23 cellular contexts compared by ENCODE assay signal in the genomic region with DNA sequence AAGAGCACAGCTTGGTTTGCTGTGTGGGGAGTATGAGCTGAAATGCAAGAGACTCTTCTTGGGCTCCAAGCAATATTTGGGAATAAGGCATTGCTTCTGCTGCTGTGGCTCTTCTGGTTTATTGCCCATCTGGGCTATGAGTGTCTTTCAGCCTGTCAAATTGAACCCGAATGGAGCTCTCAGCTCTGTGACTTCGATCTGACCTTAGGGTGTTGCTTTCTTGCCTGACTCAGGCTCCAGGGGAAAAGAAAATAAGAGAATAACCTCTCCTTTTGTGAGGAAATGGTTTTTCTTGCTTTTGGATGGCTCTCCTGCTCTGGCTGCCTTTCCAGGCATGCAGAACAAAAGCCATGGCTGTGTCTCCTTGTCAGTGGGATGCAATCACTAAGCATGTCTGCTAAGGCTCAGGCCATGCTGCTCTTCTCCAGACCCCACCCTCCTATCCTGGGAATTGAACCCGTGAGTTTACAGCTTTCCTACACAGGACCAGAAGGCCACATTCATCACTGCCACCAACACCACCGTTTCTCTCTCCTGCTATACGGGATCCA.
"Had no signal": no experiment of that assay in that cellular context is flagged by ENCODE, and none has a peak within 500 bp of the region (broad histone marks: within the 10 kb centered on the region; RNA-seq: fewer than 3 reads in every experiment).

No MANE protein-coding gene starts in this region.

- H3K4me3 ChIP-seq: mucosa of descending colon, spleen, tibial nerve had no signal

- H3K36me3 ChIP-seq: spleen, tibial nerve had no signal

- H3K4me1 Mint-ChIP-seq: activated B cell treated with CpG ODN at 0.5 μM for 24 hours; activated CD4-positive, alpha-beta T cell treated with anti-CD3 and anti-CD28 coated beads for 36 hours; activated naive CD8-positive, alpha-beta T cell treated with anti-CD3 and anti-CD28 coated beads, Interleukin-2, amount 10 ng/mL, durations not matched to agents 7 days and 5 days; memory B cell had no signal

- H3K36me3 Mint-ChIP-seq: activated naive CD8-positive, alpha-beta T cell treated with anti-CD3 and anti-CD28 coated beads, Interleukin-2, amount 10 ng/mL, durations not matched to agents 7 days and 5 days; memory B cell had no signal

- H3K27me3 Mint-ChIP-seq: activated B cell treated with CpG ODN at 0.5 μM for 24 hours; activated CD4-positive, alpha-beta T cell treated with anti-CD3 and anti-CD28 coated beads for 36 hours; activated naive CD8-positive, alpha-beta T cell treated with anti-CD3 and anti-CD28 coated beads, Interleukin-2, amount 10 ng/mL, durations not matched to agents 7 days and 5 days; memory B cell had no signal

- H3K27me3 ChIP-seq: spleen, tibial nerve had no signal

- ATAC-seq: activated CD4-positive, alpha-beta T cell treated with anti-CD3 and anti-CD28 coated beads for 36 hours; mucosa of descending colon had no signal

- H3K27ac Mint-ChIP-seq: activated B cell treated with CpG ODN at 0.5 μM for 24 hours; activated CD4-positive, alpha-beta T cell treated with anti-CD3 and anti-CD28 coated beads for 36 hours; activated naive CD4-positive, alpha-beta T cell treated with anti-CD3 and anti-CD28 coated beads for 36 hours; activated naive CD8-positive, alpha-beta T cell treated with anti-CD3 and anti-CD28 coated beads, Interleukin-2, amount 10 ng/mL, durations not matched to agents 7 days and 5 days; memory B cell; nephron progenitor cell; T-helper 1 cell treated with Interleukin-12 subunit alpha and Interleukin-12 subunit beta and Interleukin-4 antibody, amounts not matched to agents 30 μg/mL and 1 μg/mL, for 36 hours had no signal

- H3K4me1 ChIP-seq: spleen had no signal

- H3K4me3 Mint-ChIP-seq: activated B cell treated with CpG ODN at 0.5 μM for 24 hours; activated CD4-positive, alpha-beta T cell treated with anti-CD3 and anti-CD28 coated beads for 36 hours; activated naive CD4-positive, alpha-beta T cell treated with anti-CD3 and anti-CD28 coated beads for 36 hours; activated naive CD8-positive, alpha-beta T cell treated with anti-CD3 and anti-CD28 coated beads, Interleukin-2, amount 10 ng/mL, durations not matched to agents 7 days and 5 days; memory B cell; nephron progenitor cell; T-helper 1 cell treated with Interleukin-12 subunit alpha and Interleukin-12 subunit beta and Interleukin-4 antibody, amounts not matched to agents 30 μg/mL and 1 μg/mL, for 36 hours had no signal

- DNase-seq: activated B cell treated with CpG ODN at 0.5 μM for 24 hours; activated CD4-positive, alpha-beta T cell treated with anti-CD3 and anti-CD28 coated beads for 36 hours; activated CD4-positive, alpha-beta T cell treated with anti-CD3 and anti-CD28 coated beads, Interleukin-2, amount 50 U/mL, for 48 hours; activated CD8-positive, alpha-beta memory T cell treated with anti-CD3 and anti-CD28 coated beads, Interleukin-2, amount 50 U/mL, for 48 hours; activated effector memory CD4-positive, alpha-beta T cell treated with Interleukin-2 at 50 U/mL for 16 hours; activated naive CD4-positive, alpha-beta T cell treated with anti-CD3 and anti-CD28 coated beads for 36 hours; activated naive CD8-positive, alpha-beta T cell treated with anti-CD3 and anti-CD28 coated beads, Interleukin-2, amount 10 ng/mL, durations not matched to agents 7 days and 5 days; activated T-cell treated with anti-CD3 and anti-CD28 coated beads, Interleukin-2, amount 50 U/mL, for 48 hours; amygdala; cortex of kidney; hippocampal formation; kidney glomerular epithelial cell; mucosa of descending colon; nephron progenitor cell; nucleus accumbens; posterior cingulate gyrus; spleen; stimulated activated CD4-positive, alpha-beta T cell treated with anti-CD3 and anti-CD28 coated beads, Interleukin-4, amount 100 ng/mL, for 1 hour; stimulated activated naive CD4-positive, alpha-beta T cell treated with Interleukin-2 at 50 U/mL for 16 hours; substantia nigra had no signal

- H3K27ac ChIP-seq: spleen, tibial nerve had no signal
